23 cellular contexts compared by ENCODE assay signal in genomic region chr5:80885698-80886000, GRCh38.
DNase-seq lines count a peak whose midpoint lies in the region; ATAC-seq lines count a peak whose summit lies in the region.
"Had no signal": no experiment of that assay in that cellular context is flagged by ENCODE, and none has a peak within 500 bp of the region (broad histone marks: within the 10 kb centered on the region; RNA-seq: fewer than 3 reads in every experiment).

No MANE protein-coding gene starts in this region.

- H3K27ac ChIP-seq in trophoblast cell (ENCODE audit: low read depth, low read length) = peak overlapping the region; percentile 78
- H3K27ac ChIP-seq in substantia nigra (ENCODE audit: low read depth, low read length, poor library complexity, severe bottlenecking) = no peak overlapping the region
- H3K27ac ChIP-seq: foreskin keratinocyte, GM23248, left lung, spleen had no signal

- H3K27me3 Mint-ChIP-seq in T-helper 1 cell treated with Interleukin-12 subunit alpha and Interleukin-12 subunit beta and Interleukin-4 antibody, amounts not matched to agents 30 μg/mL and 1 μg/mL, for 36 hours (ENCODE audit: low read depth) = no peaks in the 10 kb centered on the region
- no peaks in the 10 kb centered on the region for H3K27me3 Mint-ChIP-seq in T-cell
- H3K27me3 Mint-ChIP-seq: activated naive CD4-positive, alpha-beta T cell treated with anti-CD3 and anti-CD28 coated beads, Interleukin-2, amount 10 ng/mL, durations not matched to agents 7 days and 5 days; type B pancreatic cell had no signal

- no peak overlapping the region for H3K4me3 ChIP-seq in trophoblast cell (ENCODE audit: low read depth, low read length)
- H3K4me3 ChIP-seq: GM23248, left lung, spleen had no signal

- H3K4ac ChIP-seq in trophoblast cell (ENCODE audit: low read depth, low read length) = no peak overlapping the region

- H3K18ac ChIP-seq in trophoblast cell (ENCODE audit: low read length) = no peak overlapping the region

- no peak for ATAC-seq in T-cell (replicated peaks in 1 of 4)
- ATAC-seq in HG03039 (IDR thresholded peaks at IDR 0.05; ENCODE audit: unreplicated experiment) = no peak
- ATAC-seq: left lung, natural killer cell had no signal

- no peak overlapping the region for H3K9ac ChIP-seq in trophoblast cell (ENCODE audit: low read length)
- H3K9ac ChIP-seq: GM23248 had no signal

- H3K27me3 ChIP-seq in trophoblast cell (ENCODE audit: insufficient read depth, low read length) = no peaks in the 10 kb centered on the region
- H3K27me3 ChIP-seq: foreskin keratinocyte, left lung, spleen had no signal

- H3K4me3 Mint-ChIP-seq in T-helper 1 cell treated with Interleukin-12 subunit alpha and Interleukin-12 subunit beta and Interleukin-4 antibody, amounts not matched to agents 30 μg/mL and 1 μg/mL, for 36 hours = no peak overlapping the region
- H3K4me3 Mint-ChIP-seq in T-cell = no peak overlapping the region
- H3K4me3 Mint-ChIP-seq: activated naive CD4-positive, alpha-beta T cell treated with anti-CD3 and anti-CD28 coated beads, Interleukin-2, amount 10 ng/mL, durations not matched to agents 7 days and 5 days; natural killer cell; stimulated activated effector memory CD8-positive, alpha-beta T cell treated with anti-CD3 and anti-CD28 coated beads, Interleukin-12 subunit alpha, Interleukin-12 subunit beta, amount 100 ng/mL, for 72 hours; type B pancreatic cell had no signal

- peak overlapping the region; percentile 94 for H2BK5ac ChIP-seq in trophoblast cell (ENCODE audit: low read depth, low read length, poor library complexity)

- CTCF ChIA-PET in T-cell (lab: Charles Lee) = no interaction called here

- H3K9me3 Mint-ChIP-seq in T-helper 1 cell treated with Interleukin-12 subunit alpha and Interleukin-12 subunit beta and Interleukin-4 antibody, amounts not matched to agents 30 μg/mL and 1 μg/mL, for 36 hours = peaks cover 8% of the 10 kb centered on the region
- peaks cover 0 to 3% (median 2%) of the 10 kb centered on the region in 3 donors for H3K9me3 Mint-ChIP-seq in T-cell
- H3K9me3 Mint-ChIP-seq: natural killer cell; stimulated activated effector memory CD8-positive, alpha-beta T cell treated with anti-CD3 and anti-CD28 coated beads, Interleukin-12 subunit alpha, Interleukin-12 subunit beta, amount 100 ng/mL, for 72 hours had no signal

- no peak overlapping the region for H2AK5ac ChIP-seq in trophoblast cell (ENCODE audit: low read length)

- H2BK120ac ChIP-seq in trophoblast cell (ENCODE audit: insufficient read depth, low read length, poor library complexity) = no peak overlapping the region

- H3K4me1 Mint-ChIP-seq in T-helper 1 cell treated with Interleukin-12 subunit alpha and Interleukin-12 subunit beta and Interleukin-4 antibody, amounts not matched to agents 30 μg/mL and 1 μg/mL, for 36 hours (ENCODE audit: low read depth) = peaks cover 7% of the 10 kb centered on the region
- H3K4me1 Mint-ChIP-seq in T-cell = peaks cover 0 to 7% (median 3%) of the 10 kb centered on the region in 3 donors

- H3K79me1 ChIP-seq in trophoblast cell (ENCODE audit: low read length) = peaks cover 15% of the 10 kb centered on the region

- H3K79me2 ChIP-seq in trophoblast cell (ENCODE audit: control insufficient read depth, insufficient read depth, low read length, poor library complexity) = no peaks in the 10 kb centered on the region

- no peak overlapping the region for H2AFZ ChIP-seq in trophoblast cell (ENCODE audit: insufficient read depth, low read length, poor library complexity)
- H2AFZ ChIP-seq: GM23248 had no signal

- H3K4me2 ChIP-seq in trophoblast cell (ENCODE audit: low read length) = no peak overlapping the region

- peaks cover 23% of the 10 kb centered on the region for H3K36me3 Mint-ChIP-seq in T-helper 1 cell treated with Interleukin-12 subunit alpha and Interleukin-12 subunit beta and Interleukin-4 antibody, amounts not matched to agents 30 μg/mL and 1 μg/mL, for 36 hours (ENCODE audit: low read depth)
- peaks cover 32% of the 10 kb centered on the region for H3K36me3 Mint-ChIP-seq in T-cell
- H3K36me3 Mint-ChIP-seq: stimulated activated effector memory CD8-positive, alpha-beta T cell treated with anti-CD3 and anti-CD28 coated beads, Interleukin-12 subunit alpha, Interleukin-12 subunit beta, amount 100 ng/mL, for 72 hours had no signal

- H4K91ac ChIP-seq in trophoblast cell (ENCODE audit: low read depth, low read length) = peak overlapping the region; percentile 82

- no peak overlapping the region for H4K8ac ChIP-seq in trophoblast cell (ENCODE audit: low read depth, low read length)

- no peak overlapping the region for H4K12ac ChIP-seq in trophoblast cell (ENCODE audit: low read depth, low read length)

- H3K27ac Mint-ChIP-seq in T-helper 1 cell treated with Interleukin-12 subunit alpha and Interleukin-12 subunit beta and Interleukin-4 antibody, amounts not matched to agents 30 μg/mL and 1 μg/mL, for 36 hours = peak overlapping the region; percentile 11
- H3K27ac Mint-ChIP-seq in T-cell = peak overlapping the region; percentile 34 to 40
- H3K27ac Mint-ChIP-seq: activated naive CD4-positive, alpha-beta T cell treated with anti-CD3 and anti-CD28 coated beads, Interleukin-2, amount 10 ng/mL, durations not matched to agents 7 days and 5 days; natural killer cell; stimulated activated effector memory CD8-positive, alpha-beta T cell treated with anti-CD3 and anti-CD28 coated beads, Interleukin-12 subunit alpha, Interleukin-12 subunit beta, amount 100 ng/mL, for 72 hours; type B pancreatic cell had no signal

- no peaks in the 10 kb centered on the region for H3K9me3 ChIP-seq in trophoblast cell (ENCODE audit: insufficient read depth, low read depth, low read length)
- H3K9me3 ChIP-seq: left lung, spleen had no signal

- no peak overlapping the region for H2BK12ac ChIP-seq in trophoblast cell (ENCODE audit: low read length)

- H3K4me1 ChIP-seq in trophoblast cell (ENCODE audit: control insufficient read depth in 1 of 2, insufficient read depth in 2 of 2, low read length in 2 of 2) = peaks cover 3 to 15% of the 10 kb centered on the region in 2 experiments
- H3K4me1 ChIP-seq: foreskin keratinocyte, left lung had no signal

- POLR2A ChIA-PET in T-cell (lab: Charles Lee) = no interaction called here

- H3K14ac ChIP-seq in trophoblast cell (ENCODE audit: low read length) = no peak overlapping the region

- no peaks in the 10 kb centered on the region for H3K36me3 ChIP-seq in trophoblast cell (ENCODE audit: control insufficient read depth in 1 of 2, insufficient read depth in 2 of 2, low read length in 2 of 2)

- no peak for DNase-seq in T-helper 1 cell
- no peak for DNase-seq in T-cell
- peak; percentile 14 for DNase-seq in iris pigment epithelial cell (ENCODE audit: low read depth)
- DNase-seq in trophoblast cell = peak in 1 of 2 donors; percentile 47
- no peak for DNase-seq in activated CD4-positive, alpha-beta T cell treated with anti-CD3 and anti-CD28 coated beads, Interleukin-2, amount 50 U/mL, for 4 hours
- DNase-seq in substantia nigra (lab: John Stamatoyannopoulos, UW) = no peak
- DNase-seq: 8988T; activated CD8-positive, alpha-beta memory T cell treated with anti-CD3 and anti-CD28 coated beads, Interleukin-2, amount 50 U/mL, for 4 hours; activated naive CD4-positive, alpha-beta T cell treated with anti-CD3 and anti-CD28 coated beads, Interleukin-2, amount 10 ng/mL, durations not matched to agents 7 days and 5 days; DND-41; left lung; natural killer cell; NCI-H2029; NCI-H510A; SHP77 treated with DMSO at 0.1 percent for 48 hours; spleen; T1000 had no signal

- H3K23ac ChIP-seq in trophoblast cell (ENCODE audit: low read length) = no peak overlapping the region
